ENCODE assay signal across 2 cellular contexts in genomic region chr4:99321241-99322191, GRCh38.
TF ChIP-seq lines count a peak whose summit lies in the region.

ADH1B (minus strand) TSS chr4:99321401; CDS start chr4:99321331, 70 bp downstream.

TF ChIP-seq in GM23338, 12 proteins besides CTCF, POLR2A, EP300 and RAD21 (continued from another document):
- no peak for TF ChIP-seq REST (IDR thresholded peaks at IDR 0.05; ENCODE audit: unreplicated experiment)
- TF ChIP-seq ZNF331 (CRISPR knock-in tag; IDR thresholded peaks at IDR 0.05; ENCODE audit: low read depth): no peak
- no peak for TF ChIP-seq NANOG (IDR thresholded peaks at IDR 0.05; ENCODE audit: borderline replicate concordance)
- TF ChIP-seq EZH2 (IDR thresholded peaks at IDR 0.05; ENCODE audit: low read depth, unreplicated experiment): no peak
- no peak for TF ChIP-seq CREB1 (CRISPR knock-in tag; IDR thresholded peaks at IDR 0.05; ENCODE audit: low read depth)
- no peak for TF ChIP-seq STAT1 (IDR thresholded peaks at IDR 0.05; ENCODE audit: unreplicated experiment)
- TF ChIP-seq POLR2AphosphoS5 (IDR thresholded peaks at IDR 0.05; ENCODE audit: low read depth): no peak
- TF ChIP-seq ZNF462 (CRISPR knock-in tag; IDR thresholded peaks at IDR 0.05): no peak
- no peak for TF ChIP-seq JUNB (IDR thresholded peaks at IDR 0.05; ENCODE audit: unreplicated experiment)
- TF ChIP-seq EZH2phosphoT487 (IDR thresholded peaks at IDR 0.05; ENCODE audit: unreplicated experiment): no peak

TF ChIP-seq in liver, 16 proteins besides CTCF, POLR2A, EP300 and RAD21 (continued from another document):
- TF ChIP-seq ZBTB33 (IDR thresholded peaks at IDR 0.05): peak; percentile 93
- TF ChIP-seq EGR1 (IDR thresholded peaks at IDR 0.05; ENCODE audit: low read depth in 2 of 2): peak in 1 of 2 donors; percentile 62
- peak; percentile 46 for TF ChIP-seq ATF3 (IDR thresholded peaks at IDR 0.05)
- TF ChIP-seq GABPA (IDR thresholded peaks at IDR 0.05 in 1 of 2, conservative IDR thresholded peaks at IDR 0.05 in 1 of 2): no peak
- peak; percentile 78 for TF ChIP-seq MAX (IDR thresholded peaks at IDR 0.05)
